15 cellular contexts compared by ENCODE assay signal in genomic region chrX:124018031-124018430, GRCh38. TPM values are rescaled to one million over a fixed set of nuclear protein-coding genes. Genes with fewer than 3 reads are reported as not detected.
DNase-seq lines count a peak whose midpoint lies in the region; ATAC-seq and TF ChIP-seq lines count a peak whose summit lies in the region.
"Had no signal": no experiment of that assay in that cellular context is flagged by ENCODE, and none has a peak within 500 bp of the region (broad histone marks: within the 10 kb centered on the region; RNA-seq: fewer than 3 reads in every experiment).

No MANE protein-coding gene starts in this region.

- DNase-seq in natural killer cell (no peak), MV-4-11 (lab: John Stamatoyannopoulos, UW) (peak; percentile 2), choroid plexus epithelial cell (ENCODE audit: low read depth) (peak; percentile 12), NCI-H2227 (lab: John Stamatoyannopoulos, UW; ENCODE audit: unreplicated experiment) (no peak), NCI-H1417 (lab: John Stamatoyannopoulos, UW) (no peak), Ammon's horn (ENCODE audit: low spot score) (no peak), NOMO-1 treated with dmso at 0.1 percent for 144 hours (lab: John Stamatoyannopoulos, UW; ENCODE audit: unreplicated experiment) (no peak)
- DNase-seq in natural killer cell treated with Interleukin-12 subunit alpha and Interleukin-12 subunit beta and Interleukin-15 and Interleukin-18, amount 100 ng/mL, for 72 hours (ENCODE audit: low spot score), result no peak
- DNase-seq: activated CD4-positive, CD25-positive, alpha-beta regulatory T cell; activated T-cell treated with anti-CD3 and anti-CD28 coated beads, Interleukin-2, amount 50 U/mL, for 48 hours; NCI-H526; SJCRH30; trophoblast cell had no signal

- no peaks in the 10 kb centered on the region for H3K9me3 Mint-ChIP-seq in natural killer cell
- no peaks in the 10 kb centered on the region for H3K9me3 Mint-ChIP-seq in natural killer cell treated with Interleukin-12 subunit alpha and Interleukin-12 subunit beta and Interleukin-15 and Interleukin-18, amount 100 ng/mL, for 72 hours

- no peak overlapping the region for H3K4me3 ChIP-seq in choroid plexus epithelial cell (ENCODE audit: low read depth, low read length)
- H3K4me3 ChIP-seq: BLaER1 treated with 17β-estradiol and CSF1 and Interleukin-3, amounts not matched to agents 10 nM and 100 nM; SJCRH30 had no signal

- peak; percentile 27 for TF ChIP-seq CTCF in natural killer cell (IDR thresholded peaks at IDR 0.05)
- no peak for TF ChIP-seq CTCF in choroid plexus epithelial cell (conservative IDR thresholded peaks at IDR 0.05; ENCODE audit: low read depth, low read length)

- H3K27me3 Mint-ChIP-seq in natural killer cell (ENCODE audit: low read depth in 2 of 2), result no peaks in the 10 kb centered on the region
- H3K27me3 Mint-ChIP-seq in natural killer cell treated with Interleukin-12 subunit alpha and Interleukin-12 subunit beta and Interleukin-15 and Interleukin-18, amount 100 ng/mL, for 72 hours, result no peaks in the 10 kb centered on the region
- H3K27me3 Mint-ChIP-seq: brain had no signal

- no peaks in the 10 kb centered on the region for H3K36me3 Mint-ChIP-seq in natural killer cell
- H3K36me3 Mint-ChIP-seq in natural killer cell treated with Interleukin-12 subunit alpha and Interleukin-12 subunit beta and Interleukin-15 and Interleukin-18, amount 100 ng/mL, for 72 hours, result no peaks in the 10 kb centered on the region
- H3K36me3 Mint-ChIP-seq: brain had no signal

- intact Hi-C loops in natural killer cell (cut with micrococcal nuclease), result no loop called here

- peak overlapping the region; percentile 9 to 69 for H3K27ac Mint-ChIP-seq in natural killer cell
- H3K27ac Mint-ChIP-seq in natural killer cell treated with Interleukin-12 subunit alpha and Interleukin-12 subunit beta and Interleukin-15 and Interleukin-18, amount 100 ng/mL, for 72 hours, result no peak overlapping the region

- H3K4me3 Mint-ChIP-seq in natural killer cell, result no peak overlapping the region
- no peak overlapping the region for H3K4me3 Mint-ChIP-seq in natural killer cell treated with Interleukin-12 subunit alpha and Interleukin-12 subunit beta and Interleukin-15 and Interleukin-18, amount 100 ng/mL, for 72 hours
- H3K4me3 Mint-ChIP-seq: brain had no signal

- peaks cover 14 to 15% of the 10 kb centered on the region in 2 donors for H3K4me1 Mint-ChIP-seq in natural killer cell
- H3K4me1 Mint-ChIP-seq in natural killer cell treated with Interleukin-12 subunit alpha and Interleukin-12 subunit beta and Interleukin-15 and Interleukin-18, amount 100 ng/mL, for 72 hours (ENCODE audit: low read depth in 2 of 2), result peaks cover 7 to 14% of the 10 kb centered on the region in 2 donors

- ATAC-seq in natural killer cell, result peak in 2 of 3 donors; percentile 40 to 50
- no peak for ATAC-seq in natural killer cell treated with Interleukin-12 subunit alpha and Interleukin-12 subunit beta and Interleukin-15 and Interleukin-18, amount 100 ng/mL, for 72 hours

RNA-seq across cellular contexts. Expression of gene STAG2, which starts 56.5 kb away (rescaled TPM):
- total RNA-seq in natural killer cell, result 10 to 100 TPM; 91.7 to 97.2 (median 92.4) TPM
- 10 to 100 TPM; 89.4 to 96.9 TPM for total RNA-seq in natural killer cell treated with Interleukin-12 subunit alpha and Interleukin-12 subunit beta and Interleukin-15 and Interleukin-18, amount 100 ng/mL, for 72 hours

Comparison
In these comparisons a context has a peak if more than half of its experiments do, and no peak if none do; other contexts are left out.
1. ATAC-seq: peak in natural killer cell (2 of 3); none in natural killer cell treated with Interleukin-12 subunit alpha and Interleukin-12 subunit beta and Interleukin-15 and Interleukin-18, amount 100 ng/mL, for 72 hours (0 of 2).
2. H3K27ac Mint-ChIP-seq: peak in natural killer cell (2 of 2); none in natural killer cell treated with Interleukin-12 subunit alpha and Interleukin-12 subunit beta and Interleukin-15 and Interleukin-18, amount 100 ng/mL, for 72 hours (0 of 2).
3. DNase-seq: peak in MV-4-11 (single experiment) and choroid plexus epithelial cell (single experiment); none in natural killer cell (single experiment), natural killer cell treated with Interleukin-12 subunit alpha and Interleukin-12 subunit beta and Interleukin-15 and Interleukin-18, amount 100 ng/mL, for 72 hours (single experiment), NCI-H2227 (single experiment), NCI-H1417 (0 of 3), Ammon's horn (single experiment) and NOMO-1 treated with dmso at 0.1 percent for 144 hours (single experiment).